8 cellular contexts compared by ENCODE assay signal in the genomic region with DNA sequence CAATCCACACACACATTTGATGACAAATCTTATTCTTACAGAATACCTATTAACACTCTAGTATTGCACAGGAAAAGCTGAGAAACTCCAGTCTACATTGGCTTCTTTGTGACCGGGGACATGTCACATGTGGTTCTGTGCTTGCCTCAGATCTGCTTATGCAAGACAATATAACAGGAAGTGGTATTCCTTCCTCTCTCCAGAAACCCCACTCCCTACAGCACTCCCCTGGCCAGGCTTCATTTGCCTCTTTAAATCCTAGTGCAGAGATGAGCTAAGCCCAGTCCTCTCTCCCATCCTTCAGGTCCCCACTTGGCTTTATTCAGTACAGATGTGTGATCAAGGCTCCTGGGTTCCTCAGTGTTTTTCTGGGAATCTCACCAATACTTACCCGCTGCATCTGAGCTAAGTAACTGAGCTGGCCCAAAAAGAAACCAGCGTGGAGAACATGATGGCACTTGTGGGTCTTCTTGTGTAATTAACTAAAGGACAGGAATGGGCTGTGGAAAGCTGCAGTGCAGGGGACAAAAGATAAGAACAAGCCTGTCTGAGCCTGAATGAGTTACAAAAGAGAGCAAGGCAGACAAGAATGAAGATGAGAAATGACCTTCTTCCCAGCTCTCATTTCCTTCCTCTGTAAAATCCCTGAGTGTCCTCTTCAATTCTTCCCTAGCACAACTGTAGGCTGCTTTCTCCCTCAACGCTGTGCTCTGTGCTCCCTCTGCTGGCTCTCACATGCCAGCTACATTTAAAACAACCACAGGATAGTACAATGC.
A peak's percentile ranks its signal among the peaks of the same experiment; 100 is the strongest.
DNase-seq lines count a peak whose midpoint lies in the region; ATAC-seq and TF ChIP-seq lines count a peak whose summit lies in the region.

No MANE protein-coding gene starts in this region.

- peak; percentile 73 for DNase-seq in activated effector memory CD4-positive, alpha-beta T cell treated with anti-CD3 and anti-CD28 coated beads, Interleukin-2, amount 50 U/mL, for 16 hours
- no peak for DNase-seq in activated effector memory CD4-positive, alpha-beta T cell treated with Interleukin-2 at 50 U/mL for 16 hours
- peak; percentile 14 for DNase-seq in NCI-H1436 treated with DMSO at 0.1 percent for 48 hours (lab: John Stamatoyannopoulos, UW)
- DNase-seq in T follicular helper cell (ENCODE audit: low read depth): peak; percentile 16
- DNase-seq in breast epithelium (ENCODE audit: low spot score in 2 of 2): peak in 1 of 2 donors; percentile 53
- DNase-seq in immature natural killer cell: peak; percentile 25 to 36 (median 32)
- peak in 2 of 3 donors; percentile 16 to 27 for DNase-seq in stimulated activated CD4-positive, alpha-beta T cell treated with anti-CD3 and anti-CD28 coated beads, Interleukin-12 subunit alpha, Interleukin-12 subunit beta, amount 100 ng/mL, for 48 hours (ENCODE audit: low read depth in 2 of 3, low spot score in 1 of 3)

- no peaks in the 10 kb centered on the region for H3K4me1 ChIP-seq in breast epithelium

- TF ChIP-seq POLR2A in breast epithelium (IDR thresholded peaks at IDR 0.05): no peak

- peak overlapping the region; percentile 3 to 37 for H3K27ac ChIP-seq in breast epithelium

- H3K4me3 ChIP-seq in breast epithelium: peak overlapping the region in 1 of 3 donors; percentile 39

- intact Hi-C loops in breast epithelium (cut with DNase I; ENCODE audit: low total_unique reads): no loop called here

- H3K36me3 ChIP-seq in breast epithelium: no peaks in the 10 kb centered on the region

- TF ChIP-seq CTCF in breast epithelium (IDR thresholded peaks at IDR 0.05): peak; percentile 6 to 73 (median 63)

- H3K9me3 ChIP-seq in breast epithelium: no peaks in the 10 kb centered on the region

- H3K9me3 Mint-ChIP-seq in immature natural killer cell: peaks cover 0 to 2% (median 0%) of the 10 kb centered on the region in 6 donors

- peak overlapping the region in 1 of 5 donors; percentile 12 for H3K4me3 Mint-ChIP-seq in immature natural killer cell

- peak overlapping the region in 1 of 6 donors; percentile 50 for H3K27ac Mint-ChIP-seq in immature natural killer cell

- peaks cover 0 to 5% (median 0%) of the 10 kb centered on the region in 3 donors for H3K36me3 Mint-ChIP-seq in immature natural killer cell

- peaks cover 0 to 13% (median 5%) of the 10 kb centered on the region in 3 donors for H3K27me3 Mint-ChIP-seq in immature natural killer cell (ENCODE audit: low read depth in 3 of 3)

- no peaks in the 10 kb centered on the region for H3K27me3 ChIP-seq in breast epithelium

- peaks cover 9 to 13% of the 10 kb centered on the region in 2 donors for H3K4me1 Mint-ChIP-seq in immature natural killer cell

- peak; percentile 83 for ATAC-seq in HG02852 (IDR thresholded peaks at IDR 0.05; ENCODE audit: unreplicated experiment)
